8 cellular contexts compared by ENCODE assay signal in the genomic region with DNA sequence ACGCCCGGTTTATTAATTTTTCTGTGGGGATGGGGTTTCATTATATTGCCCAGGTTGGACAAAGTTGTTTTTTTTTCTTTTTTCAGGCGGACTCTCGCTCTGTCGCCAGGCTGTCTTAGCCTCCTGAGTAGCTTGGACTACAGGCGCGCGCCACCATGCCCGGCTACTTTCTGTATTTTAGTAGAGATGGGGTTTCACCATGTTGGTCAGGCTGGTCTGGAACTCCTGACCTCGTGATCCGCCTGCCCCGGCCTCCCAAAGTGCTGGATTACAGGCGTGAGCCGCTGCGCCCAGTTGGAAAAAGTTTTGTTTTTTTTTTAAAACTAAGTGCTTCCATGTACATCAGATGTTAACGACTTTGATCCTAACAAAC. TPM values are rescaled to one million over a fixed set of nuclear protein-coding genes. Genes with fewer than 3 reads are reported as not detected.
A peak's percentile ranks its signal among the peaks of the same experiment; 100 is the strongest.
DNase-seq lines count a peak whose midpoint lies in the region; ATAC-seq, FAIRE-seq and TF ChIP-seq lines count a peak whose summit lies in the region.

No MANE protein-coding gene starts in this region.

- FAIRE-seq in HTR-8/SVneo (lab: Jason Lieb, UNC) = no peak

- H3K4me3 ChIP-seq in HFF-Myc (replicated peaks; ENCODE audit: low read depth, low read length) (peak overlapping the region; percentile 82), iPS-11a (ENCODE audit: low read depth, low read length) (peak overlapping the region; percentile 94)

- H3K36me3 Mint-ChIP-seq in activated T-helper 17 cell treated with anti-CD3 and anti-CD28 coated beads, Interleukin-2, amount 50 U/mL, for 72 hours (ENCODE audit: low read depth) = peaks cover 46% of the 10 kb centered on the region
- peaks cover 53% of the 10 kb centered on the region for H3K36me3 Mint-ChIP-seq in stimulated activated effector memory CD8-positive, alpha-beta T cell treated with anti-CD3 and anti-CD28 coated beads, Interleukin-12 subunit alpha, Interleukin-12 subunit beta, amount 100 ng/mL, for 72 hours

- ATAC-seq in activated T-helper 17 cell treated with anti-CD3 and anti-CD28 coated beads, Interleukin-2, amount 50 U/mL, for 72 hours (replicated peaks) = no peak
- ATAC-seq in stimulated activated effector memory CD8-positive, alpha-beta T cell treated with anti-CD3 and anti-CD28 coated beads, Interleukin-12 subunit alpha, Interleukin-12 subunit beta, amount 100 ng/mL, for 72 hours = no peak
- ATAC-seq in GM18858 (IDR thresholded peaks at IDR 0.05; ENCODE audit: unreplicated experiment) (no peak), GM21786 (IDR thresholded peaks at IDR 0.05; ENCODE audit: unreplicated experiment) (no peak)

- H3K4me1 Mint-ChIP-seq in activated T-helper 17 cell treated with anti-CD3 and anti-CD28 coated beads, Interleukin-2, amount 50 U/mL, for 72 hours = peaks cover 9% of the 10 kb centered on the region
- H3K4me1 Mint-ChIP-seq in stimulated activated effector memory CD8-positive, alpha-beta T cell treated with anti-CD3 and anti-CD28 coated beads, Interleukin-12 subunit alpha, Interleukin-12 subunit beta, amount 100 ng/mL, for 72 hours = peaks cover 36% of the 10 kb centered on the region

- DNase-seq in HFF-Myc (ENCODE audit: extremely low read depth, low read depth) (no peak), HTR-8/SVneo (ENCODE audit: insufficient read length, low spot score) (no peak), ecto neural progenitor cell (ENCODE audit: low spot score) (no peak)
- no peak for DNase-seq in stimulated activated effector memory CD8-positive, alpha-beta T cell treated with anti-CD3 and anti-CD28 coated beads, Interleukin-12 subunit alpha, Interleukin-12 subunit beta, amount 100 ng/mL, for 72 hours (ENCODE audit: low spot score in 2 of 2)

- H3K4me3 Mint-ChIP-seq in activated T-helper 17 cell treated with anti-CD3 and anti-CD28 coated beads, Interleukin-2, amount 50 U/mL, for 72 hours = peak overlapping the region; percentile 92
- H3K4me3 Mint-ChIP-seq in stimulated activated effector memory CD8-positive, alpha-beta T cell treated with anti-CD3 and anti-CD28 coated beads, Interleukin-12 subunit alpha, Interleukin-12 subunit beta, amount 100 ng/mL, for 72 hours = peak overlapping the region; percentile 96

- no peak for TF ChIP-seq CTCF in HFF-Myc (IDR thresholded peaks at IDR 0.05; ENCODE audit: low read depth, low read length, missing control alignments)

- H3K9me3 Mint-ChIP-seq in activated T-helper 17 cell treated with anti-CD3 and anti-CD28 coated beads, Interleukin-2, amount 50 U/mL, for 72 hours = no peaks in the 10 kb centered on the region
- H3K9me3 Mint-ChIP-seq in stimulated activated effector memory CD8-positive, alpha-beta T cell treated with anti-CD3 and anti-CD28 coated beads, Interleukin-12 subunit alpha, Interleukin-12 subunit beta, amount 100 ng/mL, for 72 hours = no peaks in the 10 kb centered on the region

- H3K27me3 Mint-ChIP-seq in activated T-helper 17 cell treated with anti-CD3 and anti-CD28 coated beads, Interleukin-2, amount 50 U/mL, for 72 hours = no peaks in the 10 kb centered on the region

- peak overlapping the region; percentile 98 for H3K27ac Mint-ChIP-seq in activated T-helper 17 cell treated with anti-CD3 and anti-CD28 coated beads, Interleukin-2, amount 50 U/mL, for 72 hours
- peak overlapping the region; percentile 97 for H3K27ac Mint-ChIP-seq in stimulated activated effector memory CD8-positive, alpha-beta T cell treated with anti-CD3 and anti-CD28 coated beads, Interleukin-12 subunit alpha, Interleukin-12 subunit beta, amount 100 ng/mL, for 72 hours

RNA-seq across cellular contexts. Expression of a gene that starts 0.5 kb away (rescaled TPM):
- 10 to 100 TPM; 28.9 to 36.5 TPM for total RNA-seq in activated T-helper 17 cell treated with anti-CD3 and anti-CD28 coated beads, Interleukin-2, amount 50 U/mL, for 72 hours

RNA-seq across cellular contexts. Expression of a gene that starts 3.8 kb away (rescaled TPM):
- total RNA-seq in activated T-helper 17 cell treated with anti-CD3 and anti-CD28 coated beads, Interleukin-2, amount 50 U/mL, for 72 hours = 10 to 100 TPM; 11.5 to 12.2 TPM

RNA-seq across cellular contexts. Expression of a gene that starts 27.9 kb away (rescaled TPM):
- total RNA-seq in activated T-helper 17 cell treated with anti-CD3 and anti-CD28 coated beads, Interleukin-2, amount 50 U/mL, for 72 hours = 10 to 100 TPM; 32.0 to 46.7 TPM

RNA-seq across cellular contexts. Expression of a gene that starts 34.7 kb away (rescaled TPM):
- total RNA-seq in activated T-helper 17 cell treated with anti-CD3 and anti-CD28 coated beads, Interleukin-2, amount 50 U/mL, for 72 hours = 100 to 1,000 TPM; 251 to 460 TPM

RNA-seq across cellular contexts. Expression of a gene that starts 51.3 kb away (rescaled TPM):
- total RNA-seq in activated T-helper 17 cell treated with anti-CD3 and anti-CD28 coated beads, Interleukin-2, amount 50 U/mL, for 72 hours = 1 to 10 TPM; 2.7 to 5.5 TPM
